ENCODE assay signal across 9 cellular contexts in the genomic region with DNA sequence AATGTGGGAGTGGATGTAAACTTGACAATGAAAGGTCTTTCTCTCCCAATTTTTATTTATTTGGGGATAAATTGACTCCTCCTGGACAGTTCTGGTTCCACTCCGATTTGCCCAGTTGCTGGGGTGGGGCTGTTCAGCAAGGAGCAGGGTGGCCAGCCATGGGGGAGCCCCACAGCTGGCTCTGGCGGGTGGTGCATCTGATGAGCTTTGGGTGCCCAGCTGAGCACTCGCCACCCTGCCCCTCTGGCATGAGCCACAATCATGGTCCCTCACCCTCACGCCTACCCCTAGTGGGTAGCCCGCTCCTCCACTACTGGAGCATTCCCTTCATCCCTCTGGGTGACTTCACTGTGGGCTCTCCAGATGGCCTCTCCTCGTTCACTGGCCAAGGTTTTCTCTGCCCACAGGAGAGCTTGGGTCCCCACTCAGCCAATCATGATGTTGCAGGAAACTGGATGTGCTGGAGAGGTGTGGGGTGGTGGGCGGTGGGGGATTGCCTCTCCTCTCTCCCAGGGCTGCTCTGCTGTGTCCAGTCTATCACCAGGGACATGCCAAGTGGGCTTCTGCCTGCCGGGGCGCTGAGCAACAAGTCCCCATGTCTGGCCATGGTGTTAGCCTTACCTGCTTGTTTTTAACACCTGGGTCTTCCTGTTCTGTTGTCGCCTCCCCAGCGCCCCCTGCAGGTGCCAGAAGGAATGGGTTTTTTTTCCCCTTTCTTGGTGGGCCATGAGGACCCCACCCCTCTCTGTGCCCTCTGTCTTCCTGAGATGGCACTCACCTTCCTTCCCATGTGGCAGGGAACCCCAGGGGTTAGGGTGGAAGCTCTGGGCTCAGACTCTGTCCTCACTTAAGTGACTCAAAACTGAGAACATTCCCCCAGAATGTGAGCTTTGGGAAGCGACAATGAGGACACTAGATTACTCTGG. TPM values are rescaled to one million over a fixed set of nuclear protein-coding genes. Genes with fewer than 3 reads are reported as not detected.
A peak's percentile ranks its signal among the peaks of the same experiment; 100 is the strongest.
DNase-seq lines count a peak whose midpoint lies in the region; ATAC-seq and TF ChIP-seq lines count a peak whose summit lies in the region.
"Had no signal": no experiment of that assay in that cellular context is flagged by ENCODE, and none has a peak within 500 bp of the region (broad histone marks: within the 10 kb centered on the region; RNA-seq: fewer than 3 reads in every experiment).

No MANE protein-coding gene starts in this region.

- peak overlapping the region; percentile 40 for H2AK5ac ChIP-seq in neuronal stem cell (ENCODE audit: low read depth, low read length)

- peak overlapping the region; percentile 56 for H3K18ac ChIP-seq in neuronal stem cell (ENCODE audit: low read length)

- CTCF ChIA-PET in Calu3 (lab: Charles Lee) = no interaction called here

- BruUV-seq in Calu3 (replicated peaks; lab: Mats Ljungman, UMichigan) = no TSS peak

- H3K4me3 ChIP-seq in NB4 (ENCODE audit: low read depth, low read length) (no peak overlapping the region), breast epithelium (no peak overlapping the region), neuronal stem cell (ENCODE audit: low read length in 2 of 2) (no peak overlapping the region)

- H2BK5ac ChIP-seq in neuronal stem cell (ENCODE audit: low read length) = no peak overlapping the region

- peak; percentile 41 for DNase-seq in Calu3
- no peak for DNase-seq in NB4 (ENCODE audit: low read depth)
- DNase-seq in breast epithelium (ENCODE audit: low spot score in 2 of 2) = peak in 1 of 2 donors; percentile 7
- DNase-seq in neuronal stem cell (ENCODE audit: low spot score) = peak; percentile 47
- no peak for DNase-seq in putamen (ENCODE audit: low spot score)

- no peak overlapping the region for H2BK120ac ChIP-seq in neuronal stem cell (ENCODE audit: low read depth, low read length)

- H3K79me1 ChIP-seq in neuronal stem cell (ENCODE audit: low read depth, low read length) = no peaks in the 10 kb centered on the region

- H3K36me3 Mint-ChIP-seq in Calu3 (ENCODE audit: insufficient read depth, unreplicated experiment) = peaks cover 14% of the 10 kb centered on the region

- H4K91ac ChIP-seq in neuronal stem cell (ENCODE audit: low read depth, low read length, poor library complexity) = no peak overlapping the region

- H3K9me3 ChIP-seq in breast epithelium = no peaks in the 10 kb centered on the region
- no peaks in the 10 kb centered on the region for H3K9me3 ChIP-seq in neuronal stem cell (replicated peaks in 1 of 2; ENCODE audit: control insufficient read depth in 2 of 2, insufficient read depth in 1 of 2, low read depth in 1 of 2, low read length in 2 of 2)

- H3K36me3 ChIP-seq in breast epithelium (no peaks in the 10 kb centered on the region), neuronal stem cell (replicated peaks in 1 of 2; ENCODE audit: control insufficient read depth in 2 of 2, insufficient read depth in 2 of 2, low read length in 2 of 2) (peaks cover 0 to 4% of the 10 kb centered on the region in 2 donors)

- no peak overlapping the region for H3K27ac Mint-ChIP-seq in Calu3 (ENCODE audit: unreplicated experiment)
- H3K27ac Mint-ChIP-seq: stimulated activated naive CD8-positive, alpha-beta T cell treated with anti-CD3 and anti-CD28 coated beads, Interleukin-15, Interleukin-2, amounts not matched to agents 100 ng/mL and 50 ng/mL, for 24 hours had no signal

- H4K8ac ChIP-seq in neuronal stem cell (ENCODE audit: low read depth, low read length) = no peak overlapping the region

- H3K14ac ChIP-seq in neuronal stem cell (ENCODE audit: low read length) = no peak overlapping the region

- H2BK15ac ChIP-seq in neuronal stem cell (ENCODE audit: low read length) = no peak overlapping the region

- H3K9ac ChIP-seq in neuronal stem cell (ENCODE audit: low read depth, low read length, poor library complexity) = no peak overlapping the region

- no peak overlapping the region for H3K4ac ChIP-seq in neuronal stem cell (ENCODE audit: low read length)

- no peaks in the 10 kb centered on the region for H3K9me3 Mint-ChIP-seq in Calu3 (ENCODE audit: low read depth, unreplicated experiment)
- H3K9me3 Mint-ChIP-seq: stimulated activated naive CD8-positive, alpha-beta T cell treated with anti-CD3 and anti-CD28 coated beads, Interleukin-15, Interleukin-2, amounts not matched to agents 100 ng/mL and 50 ng/mL, for 24 hours had no signal

- H3K27ac ChIP-seq in breast epithelium (no peak overlapping the region), neuronal stem cell (replicated peaks; ENCODE audit: low read length) (no peak overlapping the region)

- H3K27me3 ChIP-seq in breast epithelium = no peaks in the 10 kb centered on the region
- H3K27me3 ChIP-seq in neuronal stem cell (ENCODE audit: control insufficient read depth in 3 of 3, insufficient read depth in 3 of 3, low read depth in 1 of 3, low read length in 3 of 3) = no peaks in the 10 kb centered on the region

- no peak overlapping the region for H2AFZ ChIP-seq in neuronal stem cell (ENCODE audit: low read length)

- H3K4me1 Mint-ChIP-seq in Calu3 (ENCODE audit: low read depth, unreplicated experiment) = peaks cover 6% of the 10 kb centered on the region

- H3K23ac ChIP-seq in neuronal stem cell (ENCODE audit: low read depth, low read length, poor library complexity) = no peak overlapping the region

- no peak overlapping the region for H3K4me3 Mint-ChIP-seq in Calu3 (ENCODE audit: low read depth, unreplicated experiment)
- H3K4me3 Mint-ChIP-seq: stimulated activated naive CD8-positive, alpha-beta T cell treated with anti-CD3 and anti-CD28 coated beads, Interleukin-15, Interleukin-2, amounts not matched to agents 100 ng/mL and 50 ng/mL, for 24 hours had no signal

- H3K4me2 ChIP-seq in neuronal stem cell (ENCODE audit: insufficient read depth, low read length, poor library complexity, severe bottlenecking) = no peak overlapping the region

- TF ChIP-seq CTCF in Calu3 (IDR thresholded peaks at IDR 0.05; ENCODE audit: unreplicated experiment) = peak; percentile 68
- TF ChIP-seq CTCF in NB4 (IDR thresholded peaks at IDR 0.05; ENCODE audit: low read depth, low read length) = peak; percentile 69
- TF ChIP-seq CTCF in breast epithelium (IDR thresholded peaks at IDR 0.05) = peak in 2 of 3 donors; percentile 37 to 41

- ATAC-seq in GM21825 (IDR thresholded peaks at IDR 0.05; ENCODE audit: unreplicated experiment) (no peak), GM18861 (IDR thresholded peaks at IDR 0.05; ENCODE audit: unreplicated experiment) (no peak), HG03457 (IDR thresholded peaks at IDR 0.05; ENCODE audit: unreplicated experiment) (no peak)

- intact Hi-C loops in Calu3 (cut with micrococcal nuclease; ENCODE audit: unreplicated experiment) (no loop called here), breast epithelium (cut with DNase I; ENCODE audit: low total_unique reads) (no loop called here)

- WGBS in neuronal stem cell (ENCODE audit: extremely low coverage in 2 of 2, insufficient read length in 2 of 2, insufficient replicate concordance in 1 of 2), 2 donors = no CpG with 5 or more reads among the region's 12 CpGs

- H2BK12ac ChIP-seq in neuronal stem cell (ENCODE audit: low read length) = no peak overlapping the region

- peaks cover 0 to 5% of the 10 kb centered on the region in 2 donors for H3K4me1 ChIP-seq in breast epithelium
- peaks cover 9 to 17% of the 10 kb centered on the region in 2 donors for H3K4me1 ChIP-seq in neuronal stem cell (ENCODE audit: control insufficient read depth in 2 of 2, insufficient read depth in 1 of 2, low read depth in 1 of 2, low read length in 2 of 2)

- TF ChIP-seq POLR2A in NB4 (IDR thresholded peaks at IDR 0.05; ENCODE audit: extremely low read depth, insufficient read length) = no peak
- no peak for TF ChIP-seq POLR2A in breast epithelium (IDR thresholded peaks at IDR 0.05)

- peaks cover 75% of the 10 kb centered on the region for H3K27me3 Mint-ChIP-seq in Calu3 (ENCODE audit: unreplicated experiment)

RNA-seq across cellular contexts. Expression of a gene that starts 3.4 kb away (rescaled TPM):
- total RNA-seq in Calu3 (2022) (not detected in 2 replicates), breast epithelium (1 to 10 TPM; 1.6 to 5.2 (median 2.6) TPM)
- 1.5 TPM for polyA plus RNA-seq in neuronal stem cell (2013, experiment 1 of 2)
- 1.6 TPM for polyA plus RNA-seq in neuronal stem cell (2013, experiment 2 of 2)

RNA-seq across cellular contexts. Expression of a gene that starts 42.6 kb away (rescaled TPM):
- 0.22 TPM in 1 of 2 replicates, not detected in the other for total RNA-seq in Calu3 (2022)
- total RNA-seq in breast epithelium = 1 to 10 TPM; 1.3 to 4.6 (median 2.3) TPM
- polyA plus RNA-seq in neuronal stem cell (2013, experiment 1 of 2) = 0.67 TPM
- 0.71 TPM for polyA plus RNA-seq in neuronal stem cell (2013, experiment 2 of 2)

Comparison
In these comparisons a context has a peak if more than half of its experiments do, and no peak if none do; other contexts are left out.
1. DNase-seq: peak in Calu3 (single experiment) and neuronal stem cell (single experiment); none in NB4 (single experiment) and putamen (single experiment).
2. Peak in every context shown above with its lines, with median percentiles within 50 percentile points of each other: CTCF ChIP-seq.